18 cellular contexts compared by ENCODE assay signal in the genomic region with DNA sequence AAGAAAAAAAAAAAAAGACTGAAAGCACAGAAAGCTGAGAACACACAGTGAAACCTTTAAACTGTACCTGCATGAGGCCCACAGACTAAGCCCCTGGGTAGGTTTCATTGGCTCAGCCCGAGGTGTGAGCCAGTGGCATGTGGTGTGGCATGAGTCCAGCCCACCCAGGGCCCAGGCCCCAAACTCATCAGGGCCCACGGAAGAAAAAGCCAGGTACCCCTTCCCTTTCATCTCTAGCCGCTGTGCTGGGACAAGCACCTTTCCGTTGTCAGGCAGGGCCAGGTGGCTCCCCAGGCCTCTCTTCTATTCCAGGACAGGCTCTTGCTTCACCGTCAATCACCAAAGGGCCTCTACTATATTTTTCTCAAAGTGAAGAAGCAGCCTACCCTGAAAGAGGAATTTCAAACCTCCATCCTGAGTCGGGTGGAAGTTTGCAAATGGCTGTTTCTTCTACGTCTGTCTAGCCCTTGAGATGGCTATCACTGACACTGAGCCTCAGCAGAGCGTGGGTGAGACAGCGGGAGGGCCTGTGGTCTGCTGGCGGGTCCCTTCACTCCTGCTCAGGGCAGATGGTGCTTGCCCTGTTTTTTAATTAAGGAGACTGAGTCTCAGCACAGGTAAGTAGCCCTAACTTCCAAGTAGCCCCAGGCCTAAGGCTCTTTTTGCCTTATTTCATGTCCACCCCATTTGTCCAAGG. TPM values are rescaled to one million over a fixed set of nuclear protein-coding genes. Genes with fewer than 3 reads are reported as not detected.
A peak's percentile ranks its signal among the peaks of the same experiment; 100 is the strongest.
DNase-seq lines count a peak whose midpoint lies in the region; ATAC-seq and TF ChIP-seq lines count a peak whose summit lies in the region.
"Had no signal": no experiment of that assay in that cellular context is flagged by ENCODE, and none has a peak within 500 bp of the region (broad histone marks: within the 10 kb centered on the region; RNA-seq: fewer than 3 reads in every experiment).

No MANE protein-coding gene starts in this region.

- WGBS in esophagus squamous epithelium, 2 donors = 74 to 86% methylated on average over 4 to 9 of the region's 10 CpGs
- WGBS in suprapubic skin = 80% methylated on average over 9 of the region's 10 CpGs

- H3K4me3 Mint-ChIP-seq in activated CD4-positive, alpha-beta memory T cell treated with anti-CD3 and anti-CD28 coated beads for 36 hours = no peak overlapping the region
- H3K4me3 Mint-ChIP-seq in activated CD4-positive, alpha-beta memory T cell treated with anti-CD3 and anti-CD28 coated beads, Interleukin-2, amount 10 ng/mL, durations not matched to agents 7 days and 5 days = no peak overlapping the region
- H3K4me3 Mint-ChIP-seq in T-helper 17 cell = no peak overlapping the region
- H3K4me3 Mint-ChIP-seq in mesothelial cell of epicardium = no peak overlapping the region
- H3K4me3 Mint-ChIP-seq: memory B cell had no signal

- intact Hi-C loops in activated CD4-positive, alpha-beta memory T cell treated with anti-CD3 and anti-CD28 coated beads for 36 hours (cut with micrococcal nuclease) = no loop called here
- intact Hi-C loops in esophagus squamous epithelium (cut with DNase I) = no loop called here
- intact Hi-C loops in OCI-LY7 (cut with micrococcal nuclease; ENCODE audit: unreplicated experiment) = no loop called here

- no peak overlapping the region for H3K4me2 ChIP-seq in OCI-LY7 (ENCODE audit: low read length)

- no peaks in the 10 kb centered on the region for H3K27me3 Mint-ChIP-seq in activated CD4-positive, alpha-beta memory T cell treated with anti-CD3 and anti-CD28 coated beads for 36 hours
- peaks cover 5% of the 10 kb centered on the region for H3K27me3 Mint-ChIP-seq in activated CD4-positive, alpha-beta memory T cell treated with anti-CD3 and anti-CD28 coated beads, Interleukin-2, amount 10 ng/mL, durations not matched to agents 7 days and 5 days
- no peaks in the 10 kb centered on the region for H3K27me3 Mint-ChIP-seq in T-helper 17 cell
- peaks cover 1% of the 10 kb centered on the region for H3K27me3 Mint-ChIP-seq in mesothelial cell of epicardium (ENCODE audit: low read depth)
- H3K27me3 Mint-ChIP-seq: memory B cell had no signal

- CTCF ChIA-PET in activated CD4-positive, alpha-beta memory T cell treated with anti-CD3 and anti-CD28 coated beads for 36 hours (lab: Charles Lee) = interaction anchor here (1.0 kb wide), 1 partner anchor 215 kb away, joined by 4 read pairs; no protein-coding TSS in a partner anchor
- CTCF ChIA-PET in activated CD4-positive, alpha-beta memory T cell treated with anti-CD3 and anti-CD28 coated beads, Interleukin-2, amount 10 ng/mL, durations not matched to agents 7 days and 5 days (lab: Charles Lee) = interaction anchor here (0.7 to 2.2 kb wide), 4 partner anchors 8 to 11 kb away, joined by 3 to 13 read pairs (median 6); no protein-coding TSS in a partner anchor
- CTCF ChIA-PET in OCI-LY7 (lab: Charles Lee; ENCODE audit: unreplicated experiment) = no interaction called here

- BruUV-seq in OCI-LY7 (replicated peaks; lab: Mats Ljungman, UMichigan) = no TSS peak

- H3K4me3 ChIP-seq in esophagus squamous epithelium = no peak overlapping the region
- H3K4me3 ChIP-seq in suprapubic skin = no peak overlapping the region
- H3K4me3 ChIP-seq in OCI-LY7 (ENCODE audit: low read depth, low read length, poor library complexity, severe bottlenecking) = no peak overlapping the region
- H3K4me3 ChIP-seq: gastrocnemius medialis, stomach had no signal

- TF ChIP-seq POLR2A in esophagus squamous epithelium (IDR thresholded peaks at IDR 0.05) (no peak), suprapubic skin (IDR thresholded peaks at IDR 0.05) (no peak)

- no peaks in the 10 kb centered on the region for H4K20me1 ChIP-seq in OCI-LY7 (ENCODE audit: insufficient read depth, low read length)

- peaks cover 14% of the 10 kb centered on the region for H3K36me3 Mint-ChIP-seq in activated CD4-positive, alpha-beta memory T cell treated with anti-CD3 and anti-CD28 coated beads for 36 hours
- H3K36me3 Mint-ChIP-seq in activated CD4-positive, alpha-beta memory T cell treated with anti-CD3 and anti-CD28 coated beads, Interleukin-2, amount 10 ng/mL, durations not matched to agents 7 days and 5 days (ENCODE audit: low read depth) = peaks cover 15% of the 10 kb centered on the region
- H3K36me3 Mint-ChIP-seq in T-helper 17 cell (ENCODE audit: low read depth) = peaks cover 4% of the 10 kb centered on the region
- peaks cover 10% of the 10 kb centered on the region for H3K36me3 Mint-ChIP-seq in mesothelial cell of epicardium

- H3K27me3 ChIP-seq in esophagus squamous epithelium (no peaks in the 10 kb centered on the region), suprapubic skin (no peaks in the 10 kb centered on the region)
- H3K27me3 ChIP-seq: gastrocnemius medialis, stomach had no signal

- H2AFZ ChIP-seq in OCI-LY7 (ENCODE audit: low read length) = no peak overlapping the region
- H2AFZ ChIP-seq: parathyroid adenoma had no signal

- no peaks in the 10 kb centered on the region for H3K9me3 Mint-ChIP-seq in activated CD4-positive, alpha-beta memory T cell treated with anti-CD3 and anti-CD28 coated beads for 36 hours
- no peaks in the 10 kb centered on the region for H3K9me3 Mint-ChIP-seq in activated CD4-positive, alpha-beta memory T cell treated with anti-CD3 and anti-CD28 coated beads, Interleukin-2, amount 10 ng/mL, durations not matched to agents 7 days and 5 days
- H3K9me3 Mint-ChIP-seq in mesothelial cell of epicardium = no peaks in the 10 kb centered on the region
- H3K9me3 Mint-ChIP-seq: memory B cell had no signal

- no peak for TF ChIP-seq CTCF in esophagus squamous epithelium (IDR thresholded peaks at IDR 0.05)
- no peak for TF ChIP-seq CTCF in suprapubic skin (IDR thresholded peaks at IDR 0.05)
- TF ChIP-seq CTCF in mesothelial cell of epicardium (IDR thresholded peaks at IDR 0.05; ENCODE audit: unreplicated experiment) = no peak
- no peak for TF ChIP-seq CTCF in OCI-LY7 (conservative IDR thresholded peaks at IDR 0.05; ENCODE audit: low read length)

- peak; percentile 24 for ATAC-seq in T-helper 17 cell
- ATAC-seq: gastrocnemius medialis, Panc1 had no signal

- POLR2A ChIA-PET in activated CD4-positive, alpha-beta memory T cell treated with anti-CD3 and anti-CD28 coated beads for 36 hours (lab: Charles Lee) = no interaction called here
- POLR2A ChIA-PET in activated CD4-positive, alpha-beta memory T cell treated with anti-CD3 and anti-CD28 coated beads, Interleukin-2, amount 10 ng/mL, durations not matched to agents 7 days and 5 days (lab: Charles Lee) = interaction anchor here (0.9 kb wide), 1 partner anchor 8 kb away, joined by 3 read pairs; no protein-coding TSS in a partner anchor
- POLR2A ChIA-PET in OCI-LY7 (lab: Charles Lee) = interaction anchor here (1.2 kb wide), 1 partner anchor 100 kb away, joined by 4 read pairs; the partner anchor contains the start of gene DNPEP

- DNase-seq in activated CD4-positive, alpha-beta memory T cell treated with anti-CD3 and anti-CD28 coated beads for 36 hours = no peak
- no peak for DNase-seq in activated CD4-positive, alpha-beta memory T cell treated with anti-CD3 and anti-CD28 coated beads, Interleukin-2, amount 10 ng/mL, durations not matched to agents 7 days and 5 days
- DNase-seq in T-helper 17 cell = no peak
- DNase-seq in esophagus squamous epithelium (lab: John Stamatoyannopoulos, UW) = no peak
- DNase-seq in suprapubic skin (ENCODE audit: low spot score in 2 of 2) = peak; percentile 43 to 59
- DNase-seq in mesothelial cell of epicardium (ENCODE audit: low spot score in 2 of 2, unreplicated experiment in 2 of 2) = no peak
- no peak for DNase-seq in OCI-LY7 (ENCODE audit: low spot score)
- DNase-seq in NCI-H345 (lab: John Stamatoyannopoulos, UW) = no peak
- DNase-seq: activated CD4-positive, CD25-positive, alpha-beta regulatory T cell; activated naive CD4-positive, alpha-beta T cell; NCI-H1930; NCI-H526; stomach had no signal

- no peaks in the 10 kb centered on the region for H3K9me2 ChIP-seq in OCI-LY7 (ENCODE audit: insufficient read depth, low read length)

- TF ChIP-seq EP300 in suprapubic skin (IDR thresholded peaks at IDR 0.05) = no peak

- H3K4me1 Mint-ChIP-seq in activated CD4-positive, alpha-beta memory T cell treated with anti-CD3 and anti-CD28 coated beads for 36 hours (ENCODE audit: low read depth) = peaks cover 4% of the 10 kb centered on the region
- peaks cover 4% of the 10 kb centered on the region for H3K4me1 Mint-ChIP-seq in activated CD4-positive, alpha-beta memory T cell treated with anti-CD3 and anti-CD28 coated beads, Interleukin-2, amount 10 ng/mL, durations not matched to agents 7 days and 5 days
- H3K4me1 Mint-ChIP-seq in T-helper 17 cell (peaks cover 4% of the 10 kb centered on the region), mesothelial cell of epicardium (peaks cover 6% of the 10 kb centered on the region)

- peaks cover 0 to 32% (median 6%) of the 10 kb centered on the region in 3 donors for H3K36me3 ChIP-seq in esophagus squamous epithelium
- peaks cover 26% of the 10 kb centered on the region for H3K36me3 ChIP-seq in suprapubic skin
- peaks cover 29% of the 10 kb centered on the region for H3K36me3 ChIP-seq in OCI-LY7 (ENCODE audit: insufficient read depth, low read length)

- no peaks in the 10 kb centered on the region for H3K79me2 ChIP-seq in OCI-LY7 (ENCODE audit: insufficient read depth, low read depth, low read length)
- H3K79me2 ChIP-seq: parathyroid adenoma had no signal

- H3K27ac ChIP-seq in esophagus squamous epithelium (peak overlapping the region; percentile 48 to 84 (median 72)), suprapubic skin (peak overlapping the region; percentile 56), OCI-LY7 (ENCODE audit: low read depth, low read length, poor library complexity, severe bottlenecking) (no peak overlapping the region)
- H3K27ac ChIP-seq: gastrocnemius medialis, parathyroid adenoma had no signal

- peak overlapping the region; percentile 3 for H3K27ac Mint-ChIP-seq in activated CD4-positive, alpha-beta memory T cell treated with anti-CD3 and anti-CD28 coated beads for 36 hours
- no peak overlapping the region for H3K27ac Mint-ChIP-seq in activated CD4-positive, alpha-beta memory T cell treated with anti-CD3 and anti-CD28 coated beads, Interleukin-2, amount 10 ng/mL, durations not matched to agents 7 days and 5 days
- peak overlapping the region; percentile 16 for H3K27ac Mint-ChIP-seq in T-helper 17 cell
- H3K27ac Mint-ChIP-seq in mesothelial cell of epicardium = no peak overlapping the region

- no peaks in the 10 kb centered on the region for H3K9me3 ChIP-seq in T-helper 17 cell (ENCODE audit: control insufficient read depth, low read length, poor library complexity, severe bottlenecking)
- H3K9me3 ChIP-seq in esophagus squamous epithelium = no peaks in the 10 kb centered on the region
- H3K9me3 ChIP-seq in suprapubic skin = no peaks in the 10 kb centered on the region
- H3K9me3 ChIP-seq in OCI-LY7 (ENCODE audit: low read length) = no peaks in the 10 kb centered on the region
- H3K9me3 ChIP-seq: gastrocnemius medialis, stomach had no signal

- H3K4me1 ChIP-seq in esophagus squamous epithelium (peaks cover 27 to 75% (median 44%) of the 10 kb centered on the region in 3 donors), suprapubic skin (peaks cover 69% of the 10 kb centered on the region), OCI-LY7 (ENCODE audit: insufficient read depth, low read length, poor library complexity, severe bottlenecking) (no peaks in the 10 kb centered on the region)
- H3K4me1 ChIP-seq: gastrocnemius medialis, parathyroid adenoma had no signal

RNA-seq across cellular contexts. Expression of gene DNAJB2, which starts 8.6 kb away (rescaled TPM):
- total RNA-seq in activated CD4-positive, alpha-beta memory T cell treated with anti-CD3 and anti-CD28 coated beads for 36 hours = 10 to 100 TPM; 37.3 to 39.1 TPM
- total RNA-seq in activated CD4-positive, alpha-beta memory T cell treated with anti-CD3 and anti-CD28 coated beads, Interleukin-2, amount 10 ng/mL, durations not matched to agents 7 days and 5 days = 10 to 100 TPM; 57.0 to 59.7 TPM
- total RNA-seq in T-helper 17 cell (100 to 1,000 TPM; 101 to 120 TPM), esophagus squamous epithelium (10 to 100 TPM; 30.3 to 72.6 (median 35.1) TPM), suprapubic skin (100 to 1,000 TPM in 2 of 4 donors, 10 to 100 TPM in 2; 91.2 to 138 (median 107) TPM), mesothelial cell of epicardium (39.7 to 47.8 TPM (median 43.4 TPM) in 3 replicates), OCI-LY7 (2022) (55.3 and 58.7 TPM in 2 replicates)
- total RNA-seq in OCI-LY7 (2014; rRNA removed; shearing (Covaris generic)) = 49.9 and 53.0 TPM in 2 replicates

RNA-seq across cellular contexts. Expression of gene PTPRN, which starts 21.5 kb away (rescaled TPM):
- under 1 TPM in 1 of 2 experiments, not detected in 1; 0.24 TPM for total RNA-seq in activated CD4-positive, alpha-beta memory T cell treated with anti-CD3 and anti-CD28 coated beads for 36 hours
- total RNA-seq in activated CD4-positive, alpha-beta memory T cell treated with anti-CD3 and anti-CD28 coated beads, Interleukin-2, amount 10 ng/mL, durations not matched to agents 7 days and 5 days = under 1 TPM; 0.28 to 0.33 TPM
- 1 to 10 TPM in 1 of 2 donors, not detected in 1; 2.6 TPM for total RNA-seq in T-helper 17 cell
- not detected for total RNA-seq in esophagus squamous epithelium
- total RNA-seq in suprapubic skin = not detected
- 0.33 to 0.50 TPM (median 0.38 TPM) in 3 replicates for total RNA-seq in mesothelial cell of epicardium
- not detected in 2 replicates for total RNA-seq in OCI-LY7 (2014; rRNA removed; shearing (Covaris generic))
- not detected in 2 replicates for total RNA-seq in OCI-LY7 (2022)
- total RNA-seq: gastrocnemius medialis had no signal

RNA-seq across cellular contexts. Expression of gene TUBA4A, which starts 34.0 kb away (rescaled TPM):
- total RNA-seq in activated CD4-positive, alpha-beta memory T cell treated with anti-CD3 and anti-CD28 coated beads for 36 hours = 100 to 1,000 TPM; 219 to 229 TPM
- 100 to 1,000 TPM; 313 to 344 TPM for total RNA-seq in activated CD4-positive, alpha-beta memory T cell treated with anti-CD3 and anti-CD28 coated beads, Interleukin-2, amount 10 ng/mL, durations not matched to agents 7 days and 5 days
- total RNA-seq in T-helper 17 cell = 100 to 1,000 TPM; 107 to 184 TPM
- total RNA-seq in esophagus squamous epithelium = 100 to 1,000 TPM; 104 to 258 (median 169) TPM
- total RNA-seq in suprapubic skin = 100 to 1,000 TPM; 194 to 530 (median 394) TPM
- total RNA-seq in mesothelial cell of epicardium = 0.47 to 1.1 TPM (median 0.63 TPM) in 3 replicates
- total RNA-seq in OCI-LY7 (2014; rRNA removed; shearing (Covaris generic)) = 62.8 and 96.0 TPM in 2 replicates
- total RNA-seq in OCI-LY7 (2022) = 181 and 186 TPM in 2 replicates

RNA-seq across cellular contexts. Expression of gene TUBA4B, which starts 34.7 kb away (rescaled TPM):
- not detected for total RNA-seq in activated CD4-positive, alpha-beta memory T cell treated with anti-CD3 and anti-CD28 coated beads for 36 hours
- total RNA-seq in activated CD4-positive, alpha-beta memory T cell treated with anti-CD3 and anti-CD28 coated beads, Interleukin-2, amount 10 ng/mL, durations not matched to agents 7 days and 5 days = not detected
- not detected for total RNA-seq in T-helper 17 cell
- total RNA-seq in esophagus squamous epithelium = not detected
- not detected for total RNA-seq in suprapubic skin
- not detected in 3 replicates for total RNA-seq in mesothelial cell of epicardium
- not detected in 2 replicates for total RNA-seq in OCI-LY7 (2014; rRNA removed; shearing (Covaris generic))
- total RNA-seq in OCI-LY7 (2022) = 0.28 TPM in 1 of 2 replicates, not detected in the other
- total RNA-seq: A172, gastrocnemius medialis, stomach had no signal

RNA-seq across cellular contexts. Expression of gene STK16, which starts 42.4 kb away (rescaled TPM):
- 10 to 100 TPM; 37.1 to 37.8 TPM for total RNA-seq in activated CD4-positive, alpha-beta memory T cell treated with anti-CD3 and anti-CD28 coated beads for 36 hours
- 10 to 100 TPM; 41.6 to 42.3 TPM for total RNA-seq in activated CD4-positive, alpha-beta memory T cell treated with anti-CD3 and anti-CD28 coated beads, Interleukin-2, amount 10 ng/mL, durations not matched to agents 7 days and 5 days
- total RNA-seq in T-helper 17 cell = 10 to 100 TPM; 11.9 to 17.2 TPM
- total RNA-seq in esophagus squamous epithelium = 10 to 100 TPM in 3 of 4 donors, 1 to 10 TPM in 1; 8.6 to 27.4 (median 19.3) TPM
- total RNA-seq in suprapubic skin = 10 to 100 TPM; 10.9 to 22.9 (median 16.1) TPM
- total RNA-seq in mesothelial cell of epicardium = 28.0 to 31.2 TPM (median 29.0 TPM) in 3 replicates
- 19.6 and 23.4 TPM in 2 replicates for total RNA-seq in OCI-LY7 (2014; rRNA removed; shearing (Covaris generic))
- total RNA-seq in OCI-LY7 (2022) = 39.5 and 42.8 TPM in 2 replicates

Comparison
In these comparisons a context has a peak if more than half of its experiments do, and no peak if none do; other contexts are left out.
1. H3K27ac Mint-ChIP-seq: peak in activated CD4-positive, alpha-beta memory T cell treated with anti-CD3 and anti-CD28 coated beads for 36 hours (single experiment) and T-helper 17 cell (single experiment); none in activated CD4-positive, alpha-beta memory T cell treated with anti-CD3 and anti-CD28 coated beads, Interleukin-2, amount 10 ng/mL, durations not matched to agents 7 days and 5 days (single experiment) and mesothelial cell of epicardium (single experiment).
2. DNase-seq: peak in suprapubic skin (2 of 2); none in activated CD4-positive, alpha-beta memory T cell treated with anti-CD3 and anti-CD28 coated beads for 36 hours (single experiment), activated CD4-positive, alpha-beta memory T cell treated with anti-CD3 and anti-CD28 coated beads, Interleukin-2, amount 10 ng/mL, durations not matched to agents 7 days and 5 days (single experiment), T-helper 17 cell (0 of 3), esophagus squamous epithelium (single experiment), mesothelial cell of epicardium (0 of 2), OCI-LY7 (single experiment) and NCI-H345 (single experiment).
3. RNA of gene TUBA4A, which starts 34.0 kb away (total RNA-seq): 194 to 530 TPM in suprapubic skin, 313 to 344 TPM in activated CD4-positive, alpha-beta memory T cell treated with anti-CD3 and anti-CD28 coated beads, Interleukin-2, amount 10 ng/mL, durations not matched to agents 7 days and 5 days, 219 to 229 TPM in activated CD4-positive, alpha-beta memory T cell treated with anti-CD3 and anti-CD28 coated beads for 36 hours, 104 to 258 TPM in esophagus squamous epithelium, 62.8 to 186 TPM in OCI-LY7 and 107 to 184 TPM in T-helper 17 cell; 0.47 to 1.1 TPM in mesothelial cell of epicardium; every median in the first group is over 10 times any median in the second.